Comparison of ENCODE assay signal across 1 cellular context in the genomic region with DNA sequence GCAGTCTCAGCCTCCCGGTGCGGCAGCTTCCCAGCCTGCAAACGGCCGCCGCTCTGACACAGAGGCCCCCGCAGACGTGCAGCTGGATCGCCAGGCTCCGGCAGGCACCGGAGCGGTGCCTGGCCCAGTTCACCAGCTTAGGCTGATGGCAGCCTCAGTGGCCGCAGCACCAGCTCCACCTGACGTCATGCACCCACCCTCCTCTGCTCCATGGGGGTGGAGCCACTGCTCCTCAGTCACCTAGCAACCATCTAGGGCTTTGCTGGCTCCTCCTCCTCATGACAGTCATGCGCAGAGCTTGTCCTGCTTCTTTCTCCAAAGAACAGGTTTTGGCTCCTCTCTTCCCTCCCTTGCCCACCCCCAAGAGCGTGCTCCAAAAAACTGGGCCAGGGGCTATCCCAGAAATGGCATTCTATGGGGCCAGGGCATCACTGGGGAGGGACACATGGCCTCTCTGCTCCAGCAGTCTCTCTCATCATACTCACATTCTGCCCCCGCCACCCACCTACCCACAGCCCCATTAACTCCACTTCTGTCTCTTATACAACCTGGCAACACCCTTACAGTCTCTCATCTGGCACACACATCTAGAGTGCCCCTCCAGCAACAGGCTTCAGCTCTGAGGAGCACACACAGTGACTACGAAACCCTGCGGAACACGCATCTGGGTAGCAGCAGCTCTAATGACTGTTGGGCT.
TF ChIP-seq lines count a peak whose summit lies in the region.

No MANE protein-coding gene starts in this region.

TF ChIP-seq in endothelial cell of umbilical vein, 7 proteins besides CTCF, POLR2A, EP300 and RAD21:
- TF ChIP-seq POLR2AphosphoS5 (IDR thresholded peaks at IDR 0.05; ENCODE audit: insufficient read depth, low read depth, low read length) (no peak), EZH2 (IDR thresholded peaks at IDR 0.05; ENCODE audit: borderline replicate concordance, low read depth, low read length, severe bottlenecking) (no peak), MAX (IDR thresholded peaks at IDR 0.05; ENCODE audit: insufficient read depth, insufficient read length) (no peak), GATA2 (IDR thresholded peaks at IDR 0.05; ENCODE audit: insufficient read depth, insufficient read length, low read depth, low read length) (no peak), FOS (IDR thresholded peaks at IDR 0.05; ENCODE audit: borderline replicate concordance, insufficient read depth, low read length) (no peak), JUN (IDR thresholded peaks at IDR 0.05; ENCODE audit: borderline replicate concordance, insufficient read depth, insufficient read length, low read depth) (no peak), MYC (IDR thresholded peaks at IDR 0.05; ENCODE audit: low read depth, low read length) (no peak)
